Comparison of ENCODE assay signal across 13 cellular contexts in the genomic region with DNA sequence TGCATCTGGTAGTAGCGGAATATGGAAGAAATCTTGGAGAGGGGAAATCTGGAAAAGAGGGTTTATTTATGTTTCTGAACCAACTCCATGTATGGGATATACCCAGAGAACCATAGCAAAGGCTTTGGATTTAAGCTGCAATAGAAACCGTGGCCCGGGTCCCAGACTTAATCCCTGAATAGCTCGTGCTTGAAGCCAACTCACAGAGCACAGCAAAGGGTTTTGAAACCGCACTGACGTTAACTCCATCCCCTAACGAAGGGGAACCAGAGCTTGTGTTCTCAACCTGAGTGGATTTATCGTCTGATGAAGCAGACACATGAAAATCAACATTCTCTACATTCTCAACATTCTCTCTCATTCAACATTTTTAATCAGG.
DNase-seq lines count a peak whose midpoint lies in the region; ATAC-seq and TF ChIP-seq lines count a peak whose summit lies in the region.
"Had no signal": no experiment of that assay in that cellular context is flagged by ENCODE, and none has a peak within 500 bp of the region (broad histone marks: within the 10 kb centered on the region; RNA-seq: fewer than 3 reads in every experiment).

No MANE protein-coding gene starts in this region.

- no peaks in the 10 kb centered on the region for H3K79me2 ChIP-seq in smooth muscle cell (ENCODE audit: low read depth)

- H3K4me1 Mint-ChIP-seq in Caco-2 (ENCODE audit: low read depth, unreplicated experiment), result no peaks in the 10 kb centered on the region

- no peaks in the 10 kb centered on the region for H3K36me3 Mint-ChIP-seq in Caco-2 (ENCODE audit: insufficient read depth, unreplicated experiment)

- WGBS in smooth muscle cell (ENCODE audit: low lambda C conversion rate), result 36% methylated on average over 8 of the region's 8 CpGs

- H3K27ac ChIP-seq in HUES48 (ENCODE audit: low read depth, low read length) (peak overlapping the region; percentile 67), smooth muscle cell (ENCODE audit: low read depth) (peak overlapping the region; percentile 93)
- H3K27ac ChIP-seq: gastroesophageal sphincter had no signal

- TF ChIP-seq CTCF in fibroblast of villous mesenchyme (IDR thresholded peaks at IDR 0.05; ENCODE audit: insufficient read depth, low read depth, low read length) (no peak), smooth muscle cell (IDR thresholded peaks at IDR 0.05; ENCODE audit: borderline replicate concordance, insufficient read depth, poor library complexity, severe bottlenecking) (no peak), Caco-2 (IDR thresholded peaks at IDR 0.05; ENCODE audit: insufficient read depth in 1 of 2, low read depth in 1 of 2, low read length in 1 of 2, severe bottlenecking in 1 of 2, unreplicated experiment in 1 of 2) (no peak)

- H3K9me3 ChIP-seq in HUES48 (ENCODE audit: control insufficient read depth, insufficient read depth, low read length) (no peaks in the 10 kb centered on the region), smooth muscle cell (replicated peaks; ENCODE audit: low read depth) (no peaks in the 10 kb centered on the region), Caco-2 (no peaks in the 10 kb centered on the region)

- H3F3A ChIP-seq in smooth muscle cell (ENCODE audit: low read depth), result no peaks in the 10 kb centered on the region

- H3K27me3 ChIP-seq in HUES48 (ENCODE audit: control insufficient read depth, insufficient read depth, low read length), result no peaks in the 10 kb centered on the region
- H3K27me3 ChIP-seq in smooth muscle cell (ENCODE audit: low read depth), result no peaks in the 10 kb centered on the region
- H3K27me3 ChIP-seq in Caco-2 (replicated peaks; ENCODE audit: control insufficient read depth, insufficient read depth, low read length), result no peaks in the 10 kb centered on the region
- H3K27me3 ChIP-seq: gastroesophageal sphincter had no signal

- POLR2A ChIA-PET in Caco-2 (lab: Charles Lee), result no interaction called here

- H3K4me3 ChIP-seq in HUES48 (ENCODE audit: low read depth, low read length) (no peak overlapping the region), fibroblast of villous mesenchyme (ENCODE audit: low read depth, low read length) (no peak overlapping the region), smooth muscle cell (no peak overlapping the region), Caco-2 (ENCODE audit: low read depth, low read length) (no peak overlapping the region)
- H3K4me3 ChIP-seq: gastroesophageal sphincter had no signal

- no TSS peak for BruUV-seq in Caco-2 (replicated peaks; lab: Mats Ljungman, UMichigan)

- H3K27ac Mint-ChIP-seq in Caco-2 (ENCODE audit: unreplicated experiment), result no peak overlapping the region

- no peak overlapping the region for H3K4me3 Mint-ChIP-seq in Caco-2 (ENCODE audit: unreplicated experiment)

- H4K20me1 ChIP-seq in smooth muscle cell (ENCODE audit: low read depth), result no peaks in the 10 kb centered on the region

- CTCF ChIA-PET in Caco-2 (lab: Charles Lee), result no interaction called here

- H2AFZ ChIP-seq in smooth muscle cell (ENCODE audit: low read depth), result no peak overlapping the region

- H3K9me3 Mint-ChIP-seq in Caco-2 (ENCODE audit: unreplicated experiment), result no peaks in the 10 kb centered on the region
- H3K9me3 Mint-ChIP-seq: activated naive CD4-positive, alpha-beta T cell treated with anti-CD3 and anti-CD28 coated beads, Interleukin-2, amount 50 U/mL, for 72 hours had no signal

- DNase-seq in amniotic stem cell (lab: John Stamatoyannopoulos, UW) (peak; percentile 15), fibroblast of villous mesenchyme (ENCODE audit: low read depth) (peak; percentile 80), smooth muscle cell (lab: John Stamatoyannopoulos, UW; ENCODE audit: unreplicated experiment) (no peak), Caco-2 (no peak)
- DNase-seq: effector CD8-positive, alpha-beta T cell; kidney glomerular epithelial cell; right cardiac atrium; SHP77 treated with DMSO at 0.1 percent for 48 hours had no signal

- peaks cover 20% of the 10 kb centered on the region for H3K4me1 ChIP-seq in HUES48 (ENCODE audit: control insufficient read depth, insufficient read depth, low read length)
- H3K4me1 ChIP-seq in smooth muscle cell (ENCODE audit: low read depth), result peaks cover 34% of the 10 kb centered on the region
- H3K4me1 ChIP-seq in Caco-2, result no peaks in the 10 kb centered on the region

- peaks cover 13% of the 10 kb centered on the region for H3K27me3 Mint-ChIP-seq in Caco-2 (ENCODE audit: insufficient read depth, unreplicated experiment)

- H3K9ac ChIP-seq in HUES48 (ENCODE audit: low read depth, low read length), result no peak overlapping the region
- no peak overlapping the region for H3K9ac ChIP-seq in smooth muscle cell (ENCODE audit: low read depth)

- H3K4me2 ChIP-seq in smooth muscle cell, result peak overlapping the region; percentile 75

- intact Hi-C loops in Caco-2 (cut with micrococcal nuclease; ENCODE audit: unreplicated experiment), result no loop called here

- no peaks in the 10 kb centered on the region for H3K36me3 ChIP-seq in HUES48 (ENCODE audit: control insufficient read depth, insufficient read depth, low read length)
- H3K36me3 ChIP-seq in smooth muscle cell (ENCODE audit: low read depth), result no peaks in the 10 kb centered on the region
- no peaks in the 10 kb centered on the region for H3K36me3 ChIP-seq in Caco-2 (ENCODE audit: control insufficient read depth, insufficient read depth, low read length)
- H3K36me3 ChIP-seq: gastroesophageal sphincter had no signal

- ATAC-seq in HG02885 (IDR thresholded peaks at IDR 0.05; ENCODE audit: poor library complexity, unreplicated experiment) (no peak), GM18520 (IDR thresholded peaks at IDR 0.05; ENCODE audit: unreplicated experiment) (no peak)
- ATAC-seq: gastroesophageal sphincter, right cardiac atrium had no signal

Comparison
In these comparisons a context has a peak if more than half of its experiments do, and no peak if none do; other contexts are left out.
1. DNase-seq: peak in amniotic stem cell (single experiment) and fibroblast of villous mesenchyme (single experiment); none in smooth muscle cell (single experiment) and Caco-2 (0 of 2).